In genomic region chr12:122614839-122615238, GRCh38 we compare ENCODE assay signal across 23 cellular contexts.
DNase-seq lines count a peak whose midpoint lies in the region; ATAC-seq and TF ChIP-seq lines count a peak whose summit lies in the region.
"Had no signal": no experiment of that assay in that cellular context is flagged by ENCODE, and none has a peak within 500 bp of the region (broad histone marks: within the 10 kb centered on the region; RNA-seq: fewer than 3 reads in every experiment).

No MANE protein-coding gene starts in this region.

- no peak overlapping the region for H3K27ac Mint-ChIP-seq in activated naive CD4-positive, alpha-beta T cell treated with anti-CD3 and anti-CD28 coated beads for 36 hours
- no peak overlapping the region for H3K27ac Mint-ChIP-seq in activated naive CD4-positive, alpha-beta T cell treated with anti-CD3 and anti-CD28 coated beads, Interleukin-2, amount 10 ng/mL, durations not matched to agents 7 days and 5 days

- DNase-seq in AG04449 (ENCODE audit: low read depth, low spot score) (peak; percentile 10), GM04503 (ENCODE audit: low read depth) (peak; percentile 17), esophagus squamous epithelium (lab: John Stamatoyannopoulos, UW) (no peak), iris pigment epithelial cell (ENCODE audit: low read depth) (peak; percentile 25), MV-4-11 (lab: John Stamatoyannopoulos, UW) (no peak)
- no peak for DNase-seq in activated naive CD4-positive, alpha-beta T cell treated with anti-CD3 and anti-CD28 coated beads for 36 hours
- no peak for DNase-seq in activated naive CD4-positive, alpha-beta T cell treated with anti-CD3 and anti-CD28 coated beads, Interleukin-2, amount 10 ng/mL, durations not matched to agents 7 days and 5 days
- DNase-seq: 8988T; AML-193; Calu3; CD4-positive, CD25-positive, alpha-beta regulatory T cell; GOT3; KBM-7; NCI-H1092; NCI-H1694; NCI-H2107; NCI-H226; NCI-H526 treated with DMSO at 0.1 percent for 48 hours; NK-92 treated with Interleukin-12 subunit alpha and Interleukin-12 subunit beta, amount 100 ng/mL, for 24 hours; OCI-M1 had no signal

- POLR2A ChIA-PET in AG04449 (lab: Yijun Ruan, JAX) = no interaction called here

- H3K36me3 ChIP-seq in esophagus squamous epithelium = peaks cover 0 to 93% (median 0%) of the 10 kb centered on the region in 3 donors

- CTCF ChIA-PET in AG04449 (lab: Yijun Ruan, JAX) = interaction anchor here (0.9 to 1.3 kb wide), 3 partner anchors 9 to 179 kb away, joined by 3 to 10 read pairs (median 3); no protein-coding TSS in a partner anchor
- CTCF ChIA-PET in activated naive CD4-positive, alpha-beta T cell treated with anti-CD3 and anti-CD28 coated beads for 36 hours (lab: Charles Lee) = interaction anchor here (0.9 kb wide), 1 partner anchor 132 kb away, joined by 3 read pairs; no protein-coding TSS in a partner anchor
- CTCF ChIA-PET in activated naive CD4-positive, alpha-beta T cell treated with anti-CD3 and anti-CD28 coated beads, Interleukin-2, amount 10 ng/mL, durations not matched to agents 7 days and 5 days (lab: Charles Lee) = interaction anchor here (0.6 to 1.0 kb wide), 3 partner anchors 9 to 338 kb away, joined by 3 read pairs; no protein-coding TSS in a partner anchor

- TF ChIP-seq CTCF in AG04449 (IDR thresholded peaks at IDR 0.05; ENCODE audit: insufficient read depth, low read length, missing control alignments) (no peak), esophagus squamous epithelium (IDR thresholded peaks at IDR 0.05) (no peak)

- H3K4me1 ChIP-seq in esophagus squamous epithelium = peaks cover 0 to 6% (median 0%) of the 10 kb centered on the region in 3 donors

- ATAC-seq in HG03571 (IDR thresholded peaks at IDR 0.05; ENCODE audit: unreplicated experiment) = no peak

- H3K4me3 ChIP-seq in AG04449 (ENCODE audit: low read depth, low read length) = no peak overlapping the region
- H3K4me3 ChIP-seq in esophagus squamous epithelium = no peak overlapping the region

- no peaks in the 10 kb centered on the region for H3K9me3 ChIP-seq in esophagus squamous epithelium

- peak overlapping the region in 3 of 4 donors; percentile 76 to 79 (median 78) for H3K27ac ChIP-seq in esophagus squamous epithelium
- H3K27ac ChIP-seq: HL-60, RWPE1 had no signal

- H3K27me3 Mint-ChIP-seq in activated naive CD4-positive, alpha-beta T cell treated with anti-CD3 and anti-CD28 coated beads for 36 hours (ENCODE audit: low read depth) = no peaks in the 10 kb centered on the region
- H3K27me3 Mint-ChIP-seq in activated naive CD4-positive, alpha-beta T cell treated with anti-CD3 and anti-CD28 coated beads, Interleukin-2, amount 10 ng/mL, durations not matched to agents 7 days and 5 days = no peaks in the 10 kb centered on the region
- H3K27me3 Mint-ChIP-seq: CD4-positive, CD25-positive, alpha-beta regulatory T cell had no signal

- peaks cover 56% of the 10 kb centered on the region for H3K36me3 Mint-ChIP-seq in activated naive CD4-positive, alpha-beta T cell treated with anti-CD3 and anti-CD28 coated beads for 36 hours (ENCODE audit: low read depth)
- peaks cover 56% of the 10 kb centered on the region for H3K36me3 Mint-ChIP-seq in activated naive CD4-positive, alpha-beta T cell treated with anti-CD3 and anti-CD28 coated beads, Interleukin-2, amount 10 ng/mL, durations not matched to agents 7 days and 5 days

- no peak overlapping the region for H3K4me3 Mint-ChIP-seq in activated naive CD4-positive, alpha-beta T cell treated with anti-CD3 and anti-CD28 coated beads for 36 hours
- no peak overlapping the region for H3K4me3 Mint-ChIP-seq in activated naive CD4-positive, alpha-beta T cell treated with anti-CD3 and anti-CD28 coated beads, Interleukin-2, amount 10 ng/mL, durations not matched to agents 7 days and 5 days
- H3K4me3 Mint-ChIP-seq: CD4-positive, CD25-positive, alpha-beta regulatory T cell had no signal

- intact Hi-C loops in esophagus squamous epithelium (cut with DNase I) = no loop called here
- intact Hi-C loops in activated naive CD4-positive, alpha-beta T cell treated with anti-CD3 and anti-CD28 coated beads for 36 hours (cut with micrococcal nuclease) = no loop called here

- no peaks in the 10 kb centered on the region for H3K9me3 Mint-ChIP-seq in activated naive CD4-positive, alpha-beta T cell treated with anti-CD3 and anti-CD28 coated beads for 36 hours
- no peaks in the 10 kb centered on the region for H3K9me3 Mint-ChIP-seq in activated naive CD4-positive, alpha-beta T cell treated with anti-CD3 and anti-CD28 coated beads, Interleukin-2, amount 10 ng/mL, durations not matched to agents 7 days and 5 days
- H3K9me3 Mint-ChIP-seq: CD4-positive, CD25-positive, alpha-beta regulatory T cell had no signal

- no peaks in the 10 kb centered on the region for H3K4me1 Mint-ChIP-seq in activated naive CD4-positive, alpha-beta T cell treated with anti-CD3 and anti-CD28 coated beads for 36 hours (ENCODE audit: low read depth)
- no peaks in the 10 kb centered on the region for H3K4me1 Mint-ChIP-seq in activated naive CD4-positive, alpha-beta T cell treated with anti-CD3 and anti-CD28 coated beads, Interleukin-2, amount 10 ng/mL, durations not matched to agents 7 days and 5 days
- H3K4me1 Mint-ChIP-seq: CD4-positive, CD25-positive, alpha-beta regulatory T cell had no signal

- no peaks in the 10 kb centered on the region for H3K27me3 ChIP-seq in esophagus squamous epithelium

- 67% methylated on average over 1 of the region's 1 CpG for WGBS in esophagus squamous epithelium, 2 donors

- TF ChIP-seq POLR2A in esophagus squamous epithelium (IDR thresholded peaks at IDR 0.05) = no peak

Comparison
In these comparisons a context has a peak if more than half of its experiments do, and no peak if none do; other contexts are left out.
1. DNase-seq: peak in AG04449 (single experiment), GM04503 (single experiment) and iris pigment epithelial cell (single experiment); none in esophagus squamous epithelium (single experiment), activated naive CD4-positive, alpha-beta T cell treated with anti-CD3 and anti-CD28 coated beads for 36 hours (single experiment), MV-4-11 (single experiment) and activated naive CD4-positive, alpha-beta T cell treated with anti-CD3 and anti-CD28 coated beads, Interleukin-2, amount 10 ng/mL, durations not matched to agents 7 days and 5 days (single experiment).